ENCODE assay signal across 27 cellular contexts in the genomic region with DNA sequence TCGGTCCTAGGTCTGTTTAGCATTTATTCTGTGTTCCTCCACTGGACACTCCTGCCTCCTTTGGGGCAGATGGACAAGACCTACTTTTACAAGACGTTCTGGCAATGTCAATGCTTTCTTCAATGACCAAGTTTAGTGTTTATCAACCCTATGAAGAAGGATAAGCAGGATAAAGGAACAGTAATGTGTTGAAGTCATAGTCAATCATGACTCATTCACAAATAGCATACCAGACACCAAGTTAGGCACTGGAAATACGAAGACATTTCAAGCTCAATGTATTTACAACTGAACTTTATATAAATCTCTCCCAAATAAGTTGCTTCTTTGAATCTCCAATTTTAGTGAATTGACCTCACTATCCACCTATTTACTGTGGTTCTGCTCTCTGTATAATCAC. TPM values are rescaled to one million over a fixed set of nuclear protein-coding genes. Genes with fewer than 3 reads are reported as not detected.
DNase-seq lines count a peak whose midpoint lies in the region; ATAC-seq, FAIRE-seq and TF ChIP-seq lines count a peak whose summit lies in the region.
"Had no signal": no experiment of that assay in that cellular context is flagged by ENCODE, and none has a peak within 500 bp of the region (broad histone marks: within the 10 kb centered on the region; RNA-seq: fewer than 3 reads in every experiment).

No MANE protein-coding gene starts in this region.

- H3F3A ChIP-seq in GM23248 (ENCODE audit: insufficient read depth) (peaks cover 33% of the 10 kb centered on the region), neural progenitor cell (ENCODE audit: low read depth) (peaks cover 9% of the 10 kb centered on the region)

- no peaks in the 10 kb centered on the region for H3K79me2 ChIP-seq in GM23248 (ENCODE audit: insufficient read depth)
- no peaks in the 10 kb centered on the region for H3K79me2 ChIP-seq in neural progenitor cell (ENCODE audit: low read depth)
- H3K79me2 ChIP-seq in Karpas-422 (ENCODE audit: low read length), result no peaks in the 10 kb centered on the region

- H3K9me3 ChIP-seq in GM23248 (ENCODE audit: low read depth) (no peaks in the 10 kb centered on the region), neural progenitor cell (ENCODE audit: low read depth) (no peaks in the 10 kb centered on the region), Karpas-422 (ENCODE audit: low read length) (no peaks in the 10 kb centered on the region), right cardiac atrium (ENCODE audit: control insufficient read depth, low read length) (no peaks in the 10 kb centered on the region)
- H3K9me3 ChIP-seq: lower lobe of right lung, Peyer's patch, psoas muscle had no signal

- H3K4me3 ChIP-seq in GM23248, result no peak overlapping the region
- H3K4me3 ChIP-seq in neural progenitor cell, result no peak overlapping the region
- H3K4me3 ChIP-seq in Karpas-422 (ENCODE audit: low read length), result no peak overlapping the region
- H3K4me3 ChIP-seq in right cardiac atrium (ENCODE audit: low read length), result no peak overlapping the region
- H3K4me3 ChIP-seq: lower lobe of right lung, Peyer's patch, psoas muscle had no signal

- no peaks in the 10 kb centered on the region for H3K9me3 Mint-ChIP-seq in neural progenitor cell
- H3K9me3 Mint-ChIP-seq: activated T-helper 2 cell treated with anti-CD3 and anti-CD28 coated beads, Interferon-gamma antibody, Interleukin-2, Interleukin-4, amounts not matched to agents 10 μg/mL and 5 μg/mL and 100 μg/mL, durations not matched to agents 14 hours and 24 hours and 36 hours; effector memory CD8-positive, alpha-beta T cell; naive thymus-derived CD8-positive, alpha-beta T cell; stimulated activated effector memory CD8-positive, alpha-beta T cell treated with anti-CD3 and anti-CD28 coated beads, Interleukin-12 subunit alpha, Interleukin-12 subunit beta, amount 100 ng/mL, for 72 hours had no signal

- no peaks in the 10 kb centered on the region for H3K27me3 Mint-ChIP-seq in neural progenitor cell (ENCODE audit: insufficient read depth, low read depth)
- H3K27me3 Mint-ChIP-seq: activated naive CD8-positive, alpha-beta T cell had no signal

- H3K9ac ChIP-seq in GM23248 (no peak overlapping the region), neural progenitor cell (no peak overlapping the region), Karpas-422 (ENCODE audit: low read length) (no peak overlapping the region)
- H3K9ac ChIP-seq: KMS-11 had no signal

- H3K27ac Mint-ChIP-seq in neural progenitor cell, result no peak overlapping the region
- H3K27ac Mint-ChIP-seq: activated CD4-positive, alpha-beta T cell treated with anti-CD3 and anti-CD28 coated beads for 36 hours; activated naive CD8-positive, alpha-beta T cell; activated T-helper 2 cell treated with anti-CD3 and anti-CD28 coated beads, Interferon-gamma antibody, Interleukin-2, Interleukin-4, amounts not matched to agents 10 μg/mL and 5 μg/mL and 100 μg/mL, durations not matched to agents 14 hours and 24 hours and 36 hours; effector memory CD8-positive, alpha-beta T cell; naive thymus-derived CD8-positive, alpha-beta T cell; stimulated activated effector memory CD8-positive, alpha-beta T cell treated with anti-CD3 and anti-CD28 coated beads, Interleukin-12 subunit alpha, Interleukin-12 subunit beta, amount 100 ng/mL, for 72 hours had no signal

- 56 to 57% methylated on average over 3 of the region's 3 CpGs for WGBS in GM23248 (ENCODE audit: low coverage in 1 of 2, low lambda C conversion rate in 2 of 2, missing lambda C conversion rate in 2 of 2), 2 experiments
- 64% methylated on average over 3 of the region's 3 CpGs for WGBS in right cardiac atrium

- H3K27ac ChIP-seq in GM23248 (peak overlapping the region; percentile 18; the same call in 1 of the 2 replicates), epithelial cell of prostate (peak overlapping the region; percentile 19), neural progenitor cell (no peak overlapping the region), Karpas-422 (ENCODE audit: low read length) (no peak overlapping the region), right cardiac atrium (ENCODE audit: low read length) (no peak overlapping the region)
- H3K27ac ChIP-seq: KMS-11, lower lobe of right lung, Peyer's patch, psoas muscle had no signal

- H4K20me1 ChIP-seq in GM23248 (ENCODE audit: insufficient read depth), result no peaks in the 10 kb centered on the region
- no peaks in the 10 kb centered on the region for H4K20me1 ChIP-seq in neural progenitor cell (ENCODE audit: low read depth)
- no peaks in the 10 kb centered on the region for H4K20me1 ChIP-seq in Karpas-422 (ENCODE audit: insufficient read depth, low read depth, low read length)

- H3K9me2 ChIP-seq in GM23248 (ENCODE audit: insufficient read depth) (no peaks in the 10 kb centered on the region), Karpas-422 (replicated peaks; ENCODE audit: insufficient read depth, low read length) (no peaks in the 10 kb centered on the region)

- H3K4me2 ChIP-seq in GM23248 (ENCODE audit: unreplicated experiment) (peak overlapping the region; percentile 48), neural progenitor cell (peak overlapping the region; percentile 14), Karpas-422 (ENCODE audit: low read depth, low read length, poor library complexity, severe bottlenecking) (no peak overlapping the region)
- H3K4me2 ChIP-seq: KMS-11 had no signal

- no peaks in the 10 kb centered on the region for H3K36me3 ChIP-seq in GM23248 (ENCODE audit: low read depth)
- H3K36me3 ChIP-seq in neural progenitor cell, result no peaks in the 10 kb centered on the region
- H3K36me3 ChIP-seq in Karpas-422 (ENCODE audit: insufficient read depth, low read length), result no peaks in the 10 kb centered on the region
- H3K36me3 ChIP-seq: lower lobe of right lung, Peyer's patch had no signal

- H3K36me3 Mint-ChIP-seq in neural progenitor cell, result no peaks in the 10 kb centered on the region
- H3K36me3 Mint-ChIP-seq: activated naive CD8-positive, alpha-beta T cell; naive thymus-derived CD8-positive, alpha-beta T cell; stimulated activated effector memory CD8-positive, alpha-beta T cell treated with anti-CD3 and anti-CD28 coated beads, Interleukin-12 subunit alpha, Interleukin-12 subunit beta, amount 100 ng/mL, for 72 hours had no signal

- peaks cover 30% of the 10 kb centered on the region for H3K4me1 ChIP-seq in GM23248 (ENCODE audit: insufficient read depth)
- peaks cover 14% of the 10 kb centered on the region for H3K4me1 ChIP-seq in neural progenitor cell
- peaks cover 7% of the 10 kb centered on the region for H3K4me1 ChIP-seq in Karpas-422 (ENCODE audit: low read length)
- no peaks in the 10 kb centered on the region for H3K4me1 ChIP-seq in right cardiac atrium (ENCODE audit: control insufficient read depth, insufficient read depth, low read length)
- H3K4me1 ChIP-seq: lower lobe of right lung, Peyer's patch, psoas muscle had no signal

- DNase-seq in GM23248, result peak; percentile 33
- DNase-seq in RCC 7860 (ENCODE audit: low spot score), result peak; percentile 22
- no peak for DNase-seq in epithelial cell of prostate (ENCODE audit: low read depth, low spot score)
- no peak for DNase-seq in neural progenitor cell (ENCODE audit: low spot score)
- no peak for DNase-seq in NCI-H526 treated with DMSO at 0.1 percent for 48 hours (lab: John Stamatoyannopoulos, UW)
- DNase-seq in Karpas-422, result no peak
- no peak for DNase-seq in right cardiac atrium
- DNase-seq: activated CD4-positive, alpha-beta T cell treated with anti-CD3 and anti-CD28 coated beads for 36 hours; aorta; C1 segment of cervical spinal cord; central memory CD4-positive, alpha-beta T cell; DMS79; effector memory CD8-positive, alpha-beta T cell; lower lobe of right lung; naive thymus-derived CD8-positive, alpha-beta T cell; NCI-H1417 treated with DMSO at 0.1 percent for 48 hours; NCI-H2227 treated with DMSO at 0.1 percent for 48 hours; occipital lobe; Peyer's patch; psoas muscle; SIG-M5 had no signal

- no peaks in the 10 kb centered on the region for H3K27me3 ChIP-seq in GM23248 (replicated peaks; ENCODE audit: insufficient read depth)
- no peaks in the 10 kb centered on the region for H3K27me3 ChIP-seq in neural progenitor cell
- no peaks in the 10 kb centered on the region for H3K27me3 ChIP-seq in Karpas-422 (ENCODE audit: low read length)
- H3K27me3 ChIP-seq in right cardiac atrium (ENCODE audit: control insufficient read depth, insufficient read depth), result no peaks in the 10 kb centered on the region
- H3K27me3 ChIP-seq: Peyer's patch had no signal

- FAIRE-seq in RCC 7860 (lab: Jason Lieb, UNC), result no peak
- FAIRE-seq: frontal cortex had no signal

- peaks cover 26% of the 10 kb centered on the region for H3K4me1 Mint-ChIP-seq in neural progenitor cell
- H3K4me1 Mint-ChIP-seq: stimulated activated effector memory CD8-positive, alpha-beta T cell treated with anti-CD3 and anti-CD28 coated beads, Interleukin-12 subunit alpha, Interleukin-12 subunit beta, amount 100 ng/mL, for 72 hours had no signal

- H3K4me3 Mint-ChIP-seq in neural progenitor cell, result no peak overlapping the region
- H3K4me3 Mint-ChIP-seq: activated CD4-positive, alpha-beta T cell treated with anti-CD3 and anti-CD28 coated beads for 36 hours; activated naive CD8-positive, alpha-beta T cell; effector memory CD8-positive, alpha-beta T cell; naive thymus-derived CD8-positive, alpha-beta T cell; stimulated activated effector memory CD8-positive, alpha-beta T cell treated with anti-CD3 and anti-CD28 coated beads, Interleukin-12 subunit alpha, Interleukin-12 subunit beta, amount 100 ng/mL, for 72 hours had no signal

- no peak for TF ChIP-seq CTCF in neural progenitor cell (IDR thresholded peaks at IDR 0.05)

- no peak for ATAC-seq in HG03045 (IDR thresholded peaks at IDR 0.05; ENCODE audit: unreplicated experiment)
- ATAC-seq in right cardiac atrium, result no peak
- ATAC-seq: activated CD4-positive, alpha-beta T cell treated with anti-CD3 and anti-CD28 coated beads for 36 hours; effector memory CD8-positive, alpha-beta T cell; lower lobe of right lung; naive thymus-derived CD8-positive, alpha-beta T cell; psoas muscle; stimulated activated effector memory CD8-positive, alpha-beta T cell treated with anti-CD3 and anti-CD28 coated beads, Interleukin-12 subunit alpha, Interleukin-12 subunit beta, amount 100 ng/mL, for 72 hours had no signal

- intact Hi-C loops in right cardiac atrium (cut with DNase I), result no loop called here

- peak overlapping the region; percentile 26; the same call in 1 of the 2 replicates for H2AFZ ChIP-seq in GM23248
- no peak overlapping the region for H2AFZ ChIP-seq in neural progenitor cell (replicated peaks)
- H2AFZ ChIP-seq in Karpas-422 (ENCODE audit: low read length), result no peak overlapping the region

- in situ Hi-C loops in GM23248 (cut with MboI), result no loop called here

RNA-seq across cellular contexts. Expression of a gene that starts 4.8 kb away (rescaled TPM):
- 13.4 and 14.9 TPM in 2 replicates for total RNA-seq in GM23248 (2014; rRNA removed; shearing (Covaris generic))
- 8.0 and 9.1 TPM in 2 replicates for polyA plus RNA-seq in GM23248 (2016; fragmentation: Nextera tagmentation; extraction: Ambion mirVana)
- total RNA-seq in neural progenitor cell (ENCODE audit: low replicate concordance), result 3.4 and 3.9 TPM in 2 replicates
- 22.0 and 40.6 TPM in 2 replicates for total RNA-seq in Karpas-422 (2014; rRNA removed; shearing (Covaris generic); ENCODE audit: low replicate concordance)
- total RNA-seq in right cardiac atrium, result 1 to 10 TPM; 3.2 to 4.6 (median 4.1) TPM
- 2.4 TPM for polyA plus RNA-seq in right cardiac atrium

Comparison
In these comparisons a context has a peak if more than half of its experiments do, and no peak if none do; other contexts are left out.
1. DNase-seq: peak in GM23248 (single experiment) and RCC 7860 (single experiment); none in epithelial cell of prostate (single experiment), neural progenitor cell (single experiment), NCI-H526 treated with DMSO at 0.1 percent for 48 hours (single experiment), Karpas-422 (single experiment) and right cardiac atrium (0 of 3).
2. H3K27ac ChIP-seq: peak in GM23248 (single experiment) and epithelial cell of prostate (single experiment); none in neural progenitor cell (single experiment), Karpas-422 (single experiment) and right cardiac atrium (single experiment).